In the genomic region with DNA sequence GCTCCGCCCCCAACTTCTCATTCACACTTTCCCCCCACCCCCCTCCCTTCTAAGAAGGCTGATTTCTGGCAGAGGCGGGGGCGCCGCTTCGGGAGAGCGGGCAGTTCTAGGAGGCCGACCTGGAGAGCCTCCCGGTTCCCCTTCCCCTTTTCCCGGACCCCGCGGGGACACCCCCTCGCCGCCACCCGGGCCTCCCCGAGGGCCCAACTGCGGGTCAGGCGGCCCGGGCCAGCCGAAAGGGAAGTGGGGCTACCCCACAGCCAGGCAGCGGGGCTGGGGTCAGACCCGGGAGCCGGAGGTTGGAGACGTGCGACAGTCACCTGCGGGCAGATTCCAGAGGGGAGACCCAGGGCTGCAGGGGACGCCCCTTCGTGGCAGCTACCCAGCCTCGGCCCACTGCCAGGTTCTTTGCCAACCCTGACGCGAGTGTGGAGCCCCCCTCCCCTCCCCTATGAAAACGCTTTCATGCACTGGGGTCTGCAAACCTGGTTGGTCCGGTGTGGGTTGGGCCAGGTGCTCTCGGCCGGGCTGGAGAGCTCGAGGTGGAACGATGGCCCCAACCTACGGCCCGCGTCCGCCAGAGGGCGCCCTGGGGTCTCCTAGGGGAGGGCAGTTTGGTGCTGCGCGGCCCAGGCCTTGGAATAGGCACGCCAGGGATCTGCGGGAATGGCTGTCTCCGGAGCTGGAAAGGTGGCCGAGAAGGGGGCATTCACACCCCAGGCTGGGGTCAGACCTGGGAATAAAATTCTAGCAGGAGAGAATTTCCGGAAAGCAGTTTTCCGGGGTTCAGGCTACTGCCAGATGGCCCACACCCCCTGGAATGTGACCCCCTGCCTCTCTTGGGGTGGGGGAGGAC, we compare ENCODE assay signal across 8 cellular contexts. TPM values are rescaled to one million over a fixed set of nuclear protein-coding genes. Genes with fewer than 3 reads are reported as not detected.
A peak's percentile ranks its signal among the peaks of the same experiment; 100 is the strongest.
DNase-seq lines count a peak whose midpoint lies in the region; ATAC-seq and TF ChIP-seq lines count a peak whose summit lies in the region.

No MANE protein-coding gene starts in this region.

- peaks cover 30 to 32% of the 10 kb centered on the region in 2 donors for H3K36me3 Mint-ChIP-seq in activated naive CD4-positive, alpha-beta T cell treated with anti-CD3 and anti-CD28 coated beads, Interleukin-2, amount 50 U/mL, for 72 hours

- TF ChIP-seq POLR2A in NB4 (IDR thresholded peaks at IDR 0.05; ENCODE audit: extremely low read depth, insufficient read length) (no peak), testis (IDR thresholded peaks at IDR 0.05) (no peak)

- 5% methylated on average over 22 to 49 of the region's 49 CpGs for WGBS in testis, 2 donors

- H3K9me3 Mint-ChIP-seq in activated naive CD4-positive, alpha-beta T cell treated with anti-CD3 and anti-CD28 coated beads, Interleukin-2, amount 50 U/mL, for 72 hours, result no peaks in the 10 kb centered on the region

- H3K4me3 ChIP-seq in NB4 (ENCODE audit: low read depth, low read length) (peak overlapping the region; percentile 21), osteoblast (ENCODE audit: insufficient read depth, low read length) (peak overlapping the region; percentile 91), testis (peak overlapping the region; percentile 59 to 73)

- H3K79me2 ChIP-seq in osteoblast (ENCODE audit: insufficient read depth, low read length), result peaks cover 34% of the 10 kb centered on the region

- H3K27me3 ChIP-seq in osteoblast (ENCODE audit: insufficient read depth, low read length), result no peaks in the 10 kb centered on the region
- H3K27me3 ChIP-seq in testis, result no peaks in the 10 kb centered on the region

- peak overlapping the region; percentile 86 for H3K4me2 ChIP-seq in osteoblast (ENCODE audit: insufficient read depth, low read length)

- H3K9me3 ChIP-seq in osteoblast (ENCODE audit: low read depth, low read length) (no peaks in the 10 kb centered on the region), testis (no peaks in the 10 kb centered on the region)

- intact Hi-C loops in head of caudate nucleus (cut with DNase I), result no loop called here
- intact Hi-C loops in testis (cut with DNase I; ENCODE audit: low total_unique reads), result no loop called here

- peak overlapping the region; percentile 65 for H3K27ac ChIP-seq in osteoblast (ENCODE audit: low read depth, low read length)
- peak overlapping the region; percentile 63 to 87 for H3K27ac ChIP-seq in testis

- DNase-seq in COR-L47 (lab: John Stamatoyannopoulos, UW) (peak; percentile 84), GOT3 (lab: John Stamatoyannopoulos, UW) (peak; percentile 63), NB4 (ENCODE audit: low read depth) (peak; percentile 80), SKM-1 treated with dmso at 0.1 percent for 144 hours (lab: John Stamatoyannopoulos, UW; ENCODE audit: unreplicated experiment) (peak; percentile 80), head of caudate nucleus (peak; percentile 69 to 95 (median 86)), osteoblast (ENCODE audit: insufficient read length, low spot score, missing footprints) (peak; percentile 99), testis (peak; percentile 89)
- DNase-seq in activated naive CD4-positive, alpha-beta T cell treated with anti-CD3 and anti-CD28 coated beads, Interleukin-2, amount 50 U/mL, for 72 hours (ENCODE audit: low spot score in 2 of 2), result peak; percentile 98 to 99

- H3K36me3 ChIP-seq in osteoblast (ENCODE audit: insufficient read depth, low read length) (peaks cover 25% of the 10 kb centered on the region), testis (ENCODE audit: low read depth, missing control alignments) (no peaks in the 10 kb centered on the region)

- peak overlapping the region; percentile 29 for H2AFZ ChIP-seq in osteoblast (ENCODE audit: low read length)

- peak overlapping the region; percentile 86 to 92 for H3K27ac Mint-ChIP-seq in activated naive CD4-positive, alpha-beta T cell treated with anti-CD3 and anti-CD28 coated beads, Interleukin-2, amount 50 U/mL, for 72 hours

- TF ChIP-seq CTCF in NB4 (IDR thresholded peaks at IDR 0.05; ENCODE audit: low read depth, low read length) (peak; percentile 80), osteoblast (IDR thresholded peaks at IDR 0.05; ENCODE audit: extremely low read depth, low read depth, low read length) (peak; percentile 85), testis (IDR thresholded peaks at IDR 0.05) (peak; percentile 72 to 87 (median 79))

- ATAC-seq in activated naive CD4-positive, alpha-beta T cell treated with anti-CD3 and anti-CD28 coated beads, Interleukin-2, amount 50 U/mL, for 72 hours, result peak; percentile 39 to 58

- peaks cover 41% of the 10 kb centered on the region for H3K4me1 ChIP-seq in osteoblast (ENCODE audit: insufficient read depth, low read length)
- peaks cover 26% of the 10 kb centered on the region for H3K4me1 ChIP-seq in testis

- peaks cover 36% of the 10 kb centered on the region for H4K20me1 ChIP-seq in osteoblast (ENCODE audit: insufficient read depth, low read length)

RNA-seq across cellular contexts. Expression of a gene that starts 0.7 kb away (rescaled TPM):
- total RNA-seq in activated naive CD4-positive, alpha-beta T cell treated with anti-CD3 and anti-CD28 coated beads, Interleukin-2, amount 50 U/mL, for 72 hours, result 100 to 1,000 TPM; 179 to 182 TPM
- total RNA-seq in osteoblast (78.1 and 95.2 TPM in 2 replicates), testis (10 to 100 TPM in 1 of 2 donors, 1 to 10 TPM in 1; 2.2 to 17.8 TPM)
- 9.6 TPM for polyA plus RNA-seq in testis (ENCODE audit: insufficient read depth, low read depth, low replicate concordance)

RNA-seq across cellular contexts. Expression of a gene that starts 17.9 kb away (rescaled TPM):
- 100 to 1,000 TPM in 1 of 2 donors, 10 to 100 TPM in 1; 63.5 to 122 TPM for total RNA-seq in activated naive CD4-positive, alpha-beta T cell treated with anti-CD3 and anti-CD28 coated beads, Interleukin-2, amount 50 U/mL, for 72 hours
- total RNA-seq in osteoblast (34.4 and 39.5 TPM in 2 replicates), testis (10 to 100 TPM; 50.4 to 58.4 TPM)
- polyA plus RNA-seq in testis (ENCODE audit: insufficient read depth, low read depth, low replicate concordance), result 34.9 TPM

Comparison
In these comparisons a context has a peak if more than half of its experiments do, and no peak if none do; other contexts are left out.
1. Peak in every context shown above with its lines: DNase-seq, ATAC-seq, H3K4me3 ChIP-seq and H3K27ac ChIP-seq.
2. H3K4me3 ChIP-seq: peak in every context shown above with its lines; median percentile 91 in osteoblast; 66 in testis; 21 in NB4.